35 cellular contexts compared by ENCODE assay signal in genomic region chr6:45877970-45878590, GRCh38.
"Had no signal": no experiment of that assay in that cellular context is flagged by ENCODE, and none has a peak within 500 bp of the region (broad histone marks: within the 10 kb centered on the region; RNA-seq: fewer than 3 reads in every experiment).

No MANE protein-coding gene starts in this region.

- DNase-seq: activated CD4-positive, alpha-beta memory T cell treated with anti-CD3 and anti-CD28 coated beads, Interleukin-2, amount 10 ng/mL, durations not matched to agents 7 days and 5 days; activated CD4-positive, alpha-beta T cell treated with anti-CD3 and anti-CD28 coated beads for 1 hour; activated CD4-positive, alpha-beta T cell treated with anti-CD3 and anti-CD28 coated beads for 48 hours; activated CD4-positive, CD25-positive, alpha-beta regulatory T cell; activated CD8-positive, alpha-beta memory T cell treated with anti-CD3 and anti-CD28 coated beads for 24 hours; activated CD8-positive, alpha-beta memory T cell treated with anti-CD3 and anti-CD28 coated beads, Interleukin-2, amount 10 ng/mL, durations not matched to agents 7 days and 5 days; activated CD8-positive, alpha-beta memory T cell treated with anti-CD3 and anti-CD28 coated beads, Interleukin-2, amount 50 U/mL, for 48 hours; activated effector memory CD4-positive, alpha-beta T cell treated with Interleukin-2 at 50 U/mL for 16 hours; activated naive CD4-positive, alpha-beta T cell treated with anti-CD3 and anti-CD28 coated beads, Interleukin-2, amount 10 ng/mL, durations not matched to agents 7 days and 5 days; activated naive CD8-positive, alpha-beta T cell treated with anti-CD3 and anti-CD28 coated beads, Interleukin-2, amount 50 U/mL, for 24 hours; activated T-cell treated with anti-CD3 and anti-CD28 coated beads, Interleukin-2, amount 50 U/mL, for 48 hours; anterior cingulate cortex; NCI-H1092 treated with DMSO at 0.1 percent for 48 hours; NCI-H1417; NCI-H146; NCI-H187; NCI-H2029 treated with DMSO at 0.1 percent for 48 hours; NCI-H2107; NCI-H2171; NCI-H510A; NCI-H748 treated with DMSO at 0.1 percent for 48 hours; NK-92 treated with Interleukin-12 subunit alpha and Interleukin-12 subunit beta, amount 100 ng/mL, for 24 hours; PC-3; Peyer's patch; RPMI8226; SHP77 treated with DMSO at 0.1 percent for 48 hours; SW 1271; T-helper 1 cell; T-helper 2 cell; T1000; WERI-Rb-1 had no signal

- H3K27me3 Mint-ChIP-seq: activated CD4-positive, alpha-beta memory T cell treated with anti-CD3 and anti-CD28 coated beads, Interleukin-2, amount 10 ng/mL, durations not matched to agents 7 days and 5 days had no signal

- ATAC-seq: activated CD8-positive, alpha-beta memory T cell treated with anti-CD3 and anti-CD28 coated beads, Interleukin-2, amount 10 ng/mL, durations not matched to agents 7 days and 5 days; activated naive CD8-positive, alpha-beta T cell treated with anti-CD3 and anti-CD28 coated beads, Interleukin-2, amount 50 U/mL, for 24 hours; PC-3; SK-N-SH treated with all-trans-retinoic acid at 6 μM for 48 hours had no signal

- H3K27ac ChIP-seq: KMS-11, Peyer's patch, WERI-Rb-1 had no signal

- H3K4me2 ChIP-seq: KMS-11 had no signal

- H3K4me3 Mint-ChIP-seq: activated CD4-positive, alpha-beta memory T cell treated with anti-CD3 and anti-CD28 coated beads, Interleukin-2, amount 10 ng/mL, durations not matched to agents 7 days and 5 days; activated CD8-positive, alpha-beta memory T cell treated with anti-CD3 and anti-CD28 coated beads, Interleukin-2, amount 10 ng/mL, durations not matched to agents 7 days and 5 days; activated naive CD4-positive, alpha-beta T cell treated with anti-CD3 and anti-CD28 coated beads, Interleukin-2, amount 10 ng/mL, durations not matched to agents 7 days and 5 days; activated naive CD8-positive, alpha-beta T cell; activated naive CD8-positive, alpha-beta T cell treated with anti-CD3 and anti-CD28 coated beads, Interleukin-2, amount 50 U/mL, for 24 hours; brain had no signal

- H3K36me3 Mint-ChIP-seq: activated CD8-positive, alpha-beta memory T cell treated with anti-CD3 and anti-CD28 coated beads, Interleukin-2, amount 10 ng/mL, durations not matched to agents 7 days and 5 days; activated naive CD4-positive, alpha-beta T cell treated with anti-CD3 and anti-CD28 coated beads, Interleukin-2, amount 10 ng/mL, durations not matched to agents 7 days and 5 days; activated naive CD8-positive, alpha-beta T cell; brain had no signal

- H3K9me3 Mint-ChIP-seq: activated naive CD4-positive, alpha-beta T cell treated with anti-CD3 and anti-CD28 coated beads, Interleukin-2, amount 10 ng/mL, durations not matched to agents 7 days and 5 days; activated naive CD8-positive, alpha-beta T cell treated with anti-CD3 and anti-CD28 coated beads, Interleukin-2, amount 50 U/mL, for 24 hours had no signal

- H3K27ac Mint-ChIP-seq: activated CD4-positive, alpha-beta memory T cell treated with anti-CD3 and anti-CD28 coated beads, Interleukin-2, amount 10 ng/mL, durations not matched to agents 7 days and 5 days; activated CD8-positive, alpha-beta memory T cell treated with anti-CD3 and anti-CD28 coated beads, Interleukin-2, amount 10 ng/mL, durations not matched to agents 7 days and 5 days; activated naive CD4-positive, alpha-beta T cell treated with anti-CD3 and anti-CD28 coated beads, Interleukin-2, amount 10 ng/mL, durations not matched to agents 7 days and 5 days; activated naive CD8-positive, alpha-beta T cell; activated naive CD8-positive, alpha-beta T cell treated with anti-CD3 and anti-CD28 coated beads, Interleukin-2, amount 50 U/mL, for 24 hours; brain had no signal

- H3K9me3 ChIP-seq: Peyer's patch had no signal

- H3K9ac ChIP-seq: KMS-11 had no signal

- H3K4me1 Mint-ChIP-seq: activated CD4-positive, alpha-beta memory T cell treated with anti-CD3 and anti-CD28 coated beads, Interleukin-2, amount 10 ng/mL, durations not matched to agents 7 days and 5 days; activated CD8-positive, alpha-beta memory T cell treated with anti-CD3 and anti-CD28 coated beads, Interleukin-2, amount 10 ng/mL, durations not matched to agents 7 days and 5 days; activated naive CD4-positive, alpha-beta T cell treated with anti-CD3 and anti-CD28 coated beads, Interleukin-2, amount 10 ng/mL, durations not matched to agents 7 days and 5 days; activated naive CD8-positive, alpha-beta T cell treated with anti-CD3 and anti-CD28 coated beads, Interleukin-2, amount 50 U/mL, for 24 hours had no signal

- H3K4me3 ChIP-seq: Peyer's patch had no signal

- H3K27me3 ChIP-seq: Peyer's patch had no signal

- H3K36me3 ChIP-seq: Peyer's patch, WERI-Rb-1 had no signal
